ENCODE assay signal across 20 cellular contexts in the genomic region with DNA sequence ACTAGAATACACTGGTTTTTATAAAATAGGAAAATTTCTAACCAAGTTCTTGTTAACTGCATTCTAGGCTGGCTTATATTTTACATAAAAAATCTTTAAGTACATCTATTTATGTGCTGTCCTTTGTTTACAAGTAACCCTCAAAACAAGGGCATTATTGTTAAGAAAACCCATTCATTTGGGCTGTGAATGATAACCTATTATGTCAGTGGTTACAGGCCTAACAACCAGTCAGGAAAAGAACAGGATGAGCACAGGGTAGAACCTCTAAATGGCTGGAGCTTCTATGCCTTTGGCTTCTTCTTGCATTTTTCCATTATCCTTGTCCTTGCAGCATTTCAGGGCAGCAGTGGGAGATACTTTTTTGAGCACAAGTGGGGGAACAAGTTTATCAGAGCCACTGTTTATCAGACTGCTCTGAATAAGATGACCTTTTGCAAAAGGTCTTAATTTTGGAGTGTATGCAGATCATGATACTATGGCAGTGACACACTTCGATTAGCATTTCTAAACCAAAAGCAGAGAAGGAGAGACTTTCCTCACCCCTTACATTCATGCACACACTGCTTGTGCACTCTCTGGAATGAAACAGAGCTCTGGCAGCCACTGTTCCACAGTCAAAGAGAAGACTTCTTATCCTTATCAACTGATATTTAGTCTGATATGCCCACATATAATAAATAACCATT.
DNase-seq lines count a peak whose midpoint lies in the region; ATAC-seq lines count a peak whose summit lies in the region.
"Had no signal": no experiment of that assay in that cellular context is flagged by ENCODE, and none has a peak within 500 bp of the region (broad histone marks: within the 10 kb centered on the region; RNA-seq: fewer than 3 reads in every experiment).

No MANE protein-coding gene starts in this region.

- peaks cover 23% of the 10 kb centered on the region for H3K27me3 Mint-ChIP-seq in activated naive CD8-positive, alpha-beta T cell treated with anti-CD3 and anti-CD28 coated beads, Interleukin-2, amount 50 U/mL, for 24 hours

- no peaks in the 10 kb centered on the region for H3K9me3 Mint-ChIP-seq in activated naive CD8-positive, alpha-beta T cell treated with anti-CD3 and anti-CD28 coated beads, Interleukin-2, amount 50 U/mL, for 24 hours
- H3K9me3 Mint-ChIP-seq: CD8-positive, alpha-beta T cell had no signal

- DNase-seq in Ammon's horn (ENCODE audit: low spot score) (peak; percentile 80), globus pallidus (ENCODE audit: low spot score) (peak; percentile 91), pons (ENCODE audit: low spot score) (peak; percentile 98), kidney tubule cell (ENCODE audit: low spot score) (no peak), NCI-H510A (lab: John Stamatoyannopoulos, UW) (no peak)
- DNase-seq in activated naive CD4-positive, alpha-beta T cell treated with anti-CD3 and anti-CD28 coated beads, Interleukin-2, amount 50 U/mL, for 16 hours, result no peak
- DNase-seq in activated naive CD8-positive, alpha-beta T cell treated with anti-CD3 and anti-CD28 coated beads, Interleukin-2, amount 50 U/mL, for 24 hours, result no peak
- DNase-seq: ACHN; CD8-positive, alpha-beta T cell; DMS53; GDM1; Kasumi-1; NCI-H1694; NCI-H2081; NCI-H2171; NCI-H526; Peyer's patch; SJCRH30 had no signal

- no peaks in the 10 kb centered on the region for H3K36me3 Mint-ChIP-seq in activated naive CD8-positive, alpha-beta T cell treated with anti-CD3 and anti-CD28 coated beads, Interleukin-2, amount 50 U/mL, for 24 hours (ENCODE audit: low read depth)
- H3K36me3 Mint-ChIP-seq: CD8-positive, alpha-beta T cell had no signal

- no peak for ATAC-seq in activated naive CD8-positive, alpha-beta T cell treated with anti-CD3 and anti-CD28 coated beads, Interleukin-2, amount 50 U/mL, for 24 hours
- ATAC-seq: CD8-positive, alpha-beta T cell had no signal

- no peaks in the 10 kb centered on the region for H3K4me1 Mint-ChIP-seq in activated naive CD8-positive, alpha-beta T cell treated with anti-CD3 and anti-CD28 coated beads, Interleukin-2, amount 50 U/mL, for 24 hours

- no peak overlapping the region for H3K27ac Mint-ChIP-seq in activated naive CD8-positive, alpha-beta T cell treated with anti-CD3 and anti-CD28 coated beads, Interleukin-2, amount 50 U/mL, for 24 hours
- H3K27ac Mint-ChIP-seq: CD8-positive, alpha-beta T cell had no signal

- H3K4me3 Mint-ChIP-seq in activated naive CD8-positive, alpha-beta T cell treated with anti-CD3 and anti-CD28 coated beads, Interleukin-2, amount 50 U/mL, for 24 hours, result no peak overlapping the region
- H3K4me3 Mint-ChIP-seq: CD8-positive, alpha-beta T cell had no signal

- peak overlapping the region; percentile 91 for H3K27ac ChIP-seq in angular gyrus (ENCODE audit: low read depth, low read length)
- H3K27ac ChIP-seq: 22Rv1, Peyer's patch, SJCRH30 had no signal

Comparison
In these comparisons a context has a peak if more than half of its experiments do, and no peak if none do; other contexts are left out.
1. DNase-seq: peak in Ammon's horn (single experiment), globus pallidus (single experiment) and pons (single experiment); none in kidney tubule cell (single experiment), NCI-H510A (single experiment), activated naive CD4-positive, alpha-beta T cell treated with anti-CD3 and anti-CD28 coated beads, Interleukin-2, amount 50 U/mL, for 16 hours (single experiment) and activated naive CD8-positive, alpha-beta T cell treated with anti-CD3 and anti-CD28 coated beads, Interleukin-2, amount 50 U/mL, for 24 hours (single experiment).